2 cellular contexts compared by ENCODE assay signal in genomic region chr22:19739448-19739895, GRCh38.
A peak's percentile ranks its signal among the peaks of the same experiment; 100 is the strongest.
TF ChIP-seq lines count a peak whose summit lies in the region.

No MANE protein-coding gene starts in this region.

TF ChIP-seq in HEK293, 187 proteins besides CTCF, POLR2A, EP300 and RAD21 (continues in another document):
- TF ChIP-seq ZNF37A (tag by site-specific recombination; IDR thresholded peaks at IDR 0.05) (no peak), HOXC10 (CRISPR knock-in tag; IDR thresholded peaks at IDR 0.05) (no peak), TCF7L2 (IDR thresholded peaks at IDR 0.05; ENCODE audit: borderline replicate concordance, low read depth, low read length) (no peak), ZFP37 (tag by site-specific recombination; IDR thresholded peaks at IDR 0.05) (no peak), ZNF148 (tag by site-specific recombination; IDR thresholded peaks at IDR 0.05; ENCODE audit: borderline replicate concordance) (no peak), KLF8 (tag by site-specific recombination; IDR thresholded peaks at IDR 0.05) (no peak), PRDM6 (tag by site-specific recombination; IDR thresholded peaks at IDR 0.05) (no peak), ZBTB8A (tag by site-specific recombination; IDR thresholded peaks at IDR 0.05) (no peak), ZNF354C (tag by site-specific recombination; IDR thresholded peaks at IDR 0.05; ENCODE audit: borderline replicate concordance, low read depth) (no peak), EGR2 (tag by site-specific recombination; IDR thresholded peaks at IDR 0.05; ENCODE audit: low read depth) (peak; percentile 70), ZNF518A (tag by site-specific recombination; conservative IDR thresholded peaks at IDR 0.05; ENCODE audit: low read depth) (no peak), ZNF274 (IDR thresholded peaks at IDR 0.05; ENCODE audit: low read length) (no peak), ZNF274 (tag by site-specific recombination; IDR thresholded peaks at IDR 0.05; ENCODE audit: borderline replicate concordance) (no peak), ZFHX2 (tag by site-specific recombination; conservative IDR thresholded peaks at IDR 0.05) (peak; percentile 91), KLF1 (tag by site-specific recombination; IDR thresholded peaks at IDR 0.05) (no peak), AEBP2 (tag by site-specific recombination; IDR thresholded peaks at IDR 0.05; ENCODE audit: borderline replicate concordance) (no peak), SP2 (tag by site-specific recombination; IDR thresholded peaks at IDR 0.05) (peak; percentile 35; the same call in 1 of the 2 replicates), ZSCAN30 (tag by site-specific recombination; IDR thresholded peaks at IDR 0.05) (no peak)

TF ChIP-seq in K562, 482 proteins besides CTCF, POLR2A, EP300 and RAD21:
- no peak for TF ChIP-seq TEAD4 (IDR thresholded peaks at IDR 0.05; ENCODE audit: low read length)
- no peak for TF ChIP-seq TEAD4 (CRISPR knock-in tag; IDR thresholded peaks at IDR 0.05; ENCODE audit: borderline replicate concordance)
- TF ChIP-seq ZFP36 (IDR thresholded peaks at IDR 0.05; ENCODE audit: low read depth, low read length, partially characterized antibody), result no peak
- no peak for TF ChIP-seq CEBPG (CRISPR knock-in tag; IDR thresholded peaks at IDR 0.05)
- TF ChIP-seq CEBPG (tag; conservative IDR thresholded peaks at IDR 0.05 in 1 of 2, IDR thresholded peaks at IDR 0.05 in 1 of 2), result no peak
- no peak for TF ChIP-seq MAFF (IDR thresholded peaks at IDR 0.05; ENCODE audit: low read length)
- no peak for TF ChIP-seq KHSRP (IDR thresholded peaks at IDR 0.05)
- no peak for TF ChIP-seq RNF219 (CRISPR knock-in tag; IDR thresholded peaks at IDR 0.05)
- TF ChIP-seq ZNF232 (CRISPR knock-in tag; IDR thresholded peaks at IDR 0.05), result no peak
- no peak for TF ChIP-seq ZKSCAN8 (CRISPR knock-in tag; IDR thresholded peaks at IDR 0.05)
- TF ChIP-seq POLR2B (IDR thresholded peaks at IDR 0.05; ENCODE audit: low read depth, partially characterized antibody), result no peak
- TF ChIP-seq ATF3 (IDR thresholded peaks at IDR 0.05), result no peak
- TF ChIP-seq ATF3 (CRISPR knock-in tag; conservative IDR thresholded peaks at IDR 0.05), result no peak
- no peak for TF ChIP-seq ZFP1 (CRISPR knock-in tag; IDR thresholded peaks at IDR 0.05)
- no peak for TF ChIP-seq OTX1 (CRISPR knock-in tag; IDR thresholded peaks at IDR 0.05)
- 0 out of 2 replicates have a peak, but pooled peaks have one; percentile 67 for TF ChIP-seq SAFB (IDR thresholded peaks at IDR 0.05; ENCODE audit: borderline replicate concordance, low read depth, low read length)
- no peak for TF ChIP-seq ZNF586 (CRISPR knock-in tag; conservative IDR thresholded peaks at IDR 0.05)
- no peak for TF ChIP-seq HMG20B (CRISPR knock-in tag; IDR thresholded peaks at IDR 0.05)
- no peak for TF ChIP-seq MLLT1 (IDR thresholded peaks at IDR 0.05)
- no peak for TF ChIP-seq SREBF2 (CRISPR knock-in tag; IDR thresholded peaks at IDR 0.05)
- TF ChIP-seq HSF4 (CRISPR knock-in tag; IDR thresholded peaks at IDR 0.05; ENCODE audit: borderline replicate concordance), result no peak
- TF ChIP-seq ELF2 (CRISPR knock-in tag; IDR thresholded peaks at IDR 0.05), result no peak
- TF ChIP-seq FOXP1 (CRISPR knock-in tag; IDR thresholded peaks at IDR 0.05), result no peak
- TF ChIP-seq FOXO4 (CRISPR knock-in tag; IDR thresholded peaks at IDR 0.05), result no peak
- no peak for TF ChIP-seq XRCC3 (IDR thresholded peaks at IDR 0.05)
- no peak for TF ChIP-seq ZNF707 (CRISPR knock-in tag; conservative IDR thresholded peaks at IDR 0.05)
- TF ChIP-seq MAFK (IDR thresholded peaks at IDR 0.05; ENCODE audit: low read length), result no peak
- 0 out of 2 replicates have a peak, but pooled peaks have one; percentile 5 for TF ChIP-seq RBM14 (IDR thresholded peaks at IDR 0.05; ENCODE audit: borderline replicate concordance, insufficient read depth, low read depth, low read length)
- no peak for TF ChIP-seq CREB3 (tag; conservative IDR thresholded peaks at IDR 0.05; ENCODE audit: low read depth)
- 0 out of 2 replicates have a peak, but pooled peaks have one; percentile 3 for TF ChIP-seq HMGXB4 (CRISPR knock-in tag; IDR thresholded peaks at IDR 0.05)
- TF ChIP-seq CREB1 (IDR thresholded peaks at IDR 0.05), result no peak
- TF ChIP-seq CREB1 (CRISPR knock-in tag; IDR thresholded peaks at IDR 0.05), result no peak
- no peak for TF ChIP-seq NR2C2 (CRISPR knock-in tag; IDR thresholded peaks at IDR 0.05)
- no peak for TF ChIP-seq NR2C2 (tag; IDR thresholded peaks at IDR 0.05)
- no peak for TF ChIP-seq RFX7 (CRISPR knock-in tag; IDR thresholded peaks at IDR 0.05)
- no peak for TF ChIP-seq SMARCA5 (IDR thresholded peaks at IDR 0.05)
- peak; percentile 2; the same call in 1 of the 2 replicates for TF ChIP-seq RBFOX2 (IDR thresholded peaks at IDR 0.05; ENCODE audit: low read depth, low read length)
- TF ChIP-seq ARID1B (IDR thresholded peaks at IDR 0.05), result no peak
- no peak for TF ChIP-seq RBM15 (IDR thresholded peaks at IDR 0.05; ENCODE audit: insufficient read depth, low read length)
- TF ChIP-seq EGR1 (conservative IDR thresholded peaks at IDR 0.05), result peak; percentile 62
- TF ChIP-seq SMARCA4 (IDR thresholded peaks at IDR 0.05), result no peak
- TF ChIP-seq SREBF1 (IDR thresholded peaks at IDR 0.05; ENCODE audit: borderline replicate concordance, low read depth, low read length), result no peak
- TF ChIP-seq KAT2B (IDR thresholded peaks at IDR 0.05; ENCODE audit: low read depth, low read length), result no peak
- TF ChIP-seq ZNF24 (IDR thresholded peaks at IDR 0.05), result no peak
- no peak for TF ChIP-seq SUPT5H (IDR thresholded peaks at IDR 0.05)
- no peak for TF ChIP-seq IRF9 (tag; IDR thresholded peaks at IDR 0.05)
- no peak for TF ChIP-seq SIN3B (IDR thresholded peaks at IDR 0.05; ENCODE audit: low read depth)
